13 cellular contexts compared by ENCODE assay signal in genomic region chr12:22272596-22272995, GRCh38.
"Had no signal": no experiment of that assay in that cellular context is flagged by ENCODE, and none has a peak within 500 bp of the region (broad histone marks: within the 10 kb centered on the region; RNA-seq: fewer than 3 reads in every experiment).

No MANE protein-coding gene starts in this region.

- H3K4me3 ChIP-seq: pancreas, transverse colon had no signal

- H3K4me1 ChIP-seq: pancreas had no signal

- H3K9me3 ChIP-seq: pancreas, transverse colon had no signal

- DNase-seq: activated CD4-positive, alpha-beta T cell treated with anti-CD3 and anti-CD28 coated beads, Interleukin-2, amount 50 U/mL, for 1 hour; activated naive CD8-positive, alpha-beta T cell treated with anti-CD3 and anti-CD28 coated beads, Interleukin-2, amount 10 ng/mL, durations not matched to agents 7 days and 5 days; hypothalamus; pancreas; retina; small intestine; stimulated activated CD4-positive, alpha-beta T cell treated with anti-CD3 and anti-CD28 coated beads, Interleukin-4, amount 100 ng/mL, for 24 hours; stimulated activated naive CD4-positive, alpha-beta T cell; substantia nigra; transverse colon had no signal

- H3K36me3 ChIP-seq: pancreas, transverse colon had no signal

- FAIRE-seq: bronchial epithelial cell, endometrium, pancreas, small intestine had no signal

- H3K27ac ChIP-seq: pancreas, transverse colon had no signal

- ATAC-seq: activated CD4-positive, CD25-positive, alpha-beta regulatory T cell treated with anti-CD3 and anti-CD28 coated beads, Interleukin-2, amount 50 U/mL, for 24 hours; pancreas had no signal

- H3K27me3 ChIP-seq: pancreas, transverse colon had no signal
